Comparison of ENCODE assay signal across 20 cellular contexts in genomic region chr14:56995010-56995409, GRCh38.
"Had no signal": no experiment of that assay in that cellular context is flagged by ENCODE, and none has a peak within 500 bp of the region (broad histone marks: within the 10 kb centered on the region; RNA-seq: fewer than 3 reads in every experiment).

No MANE protein-coding gene starts in this region.

- FAIRE-seq: pancreas had no signal

- H3K4me1 ChIP-seq: pancreas, psoas muscle, right atrium auricular region had no signal

- H3K27ac ChIP-seq: epithelial cell of prostate, pancreas, psoas muscle, right atrium auricular region had no signal

- H3K9me3 ChIP-seq: pancreas, psoas muscle, right atrium auricular region had no signal

- H3K36me3 ChIP-seq: pancreas, right atrium auricular region had no signal

- DNase-seq: activated CD4-positive, alpha-beta memory T cell treated with anti-CD3 and anti-CD28 coated beads for 36 hours; activated CD4-positive, alpha-beta T cell treated with anti-CD3 and anti-CD28 coated beads for 48 hours; activated naive CD4-positive, alpha-beta T cell treated with Interleukin-2 at 50 U/mL for 16 hours; activated naive CD8-positive, alpha-beta T cell treated with anti-CD3 and anti-CD28 coated beads, Interleukin-2, amount 10 ng/mL, durations not matched to agents 7 days and 5 days; activated T-cell treated with anti-CD3 and anti-CD28 coated beads, Interleukin-2, amount 50 U/mL, for 48 hours; amygdala; cerebellar nuclear complex; cortex of kidney; endodermal cell; foreskin melanocyte; immature natural killer cell; nephron progenitor cell; pancreas; psoas muscle; stimulated activated CD4-positive, alpha-beta T cell treated with anti-CD3 and anti-CD28 coated beads, Interleukin-12 subunit alpha, Interleukin-12 subunit beta, amount 100 ng/mL, for 4 hours; stimulated activated CD4-positive, alpha-beta T cell treated with anti-CD3 and anti-CD28 coated beads, Interleukin-4, amount 100 ng/mL, for 4 hours; stimulated activated naive CD8-positive, alpha-beta T cell treated with anti-CD3 and anti-CD28 coated beads, Interleukin-15, Interleukin-2, amounts not matched to agents 100 U/mL and 50 U/mL, for 24 hours had no signal

- H3K4me3 ChIP-seq: pancreas, psoas muscle, right atrium auricular region had no signal

- ATAC-seq: left lobe of liver; psoas muscle; stimulated activated naive CD8-positive, alpha-beta T cell treated with anti-CD3 and anti-CD28 coated beads, Interleukin-15, Interleukin-2, amounts not matched to agents 100 U/mL and 50 U/mL, for 24 hours had no signal

- H3K27me3 ChIP-seq: pancreas, right atrium auricular region had no signal
